ENCODE assay signal across 1 cellular context in the genomic region with DNA sequence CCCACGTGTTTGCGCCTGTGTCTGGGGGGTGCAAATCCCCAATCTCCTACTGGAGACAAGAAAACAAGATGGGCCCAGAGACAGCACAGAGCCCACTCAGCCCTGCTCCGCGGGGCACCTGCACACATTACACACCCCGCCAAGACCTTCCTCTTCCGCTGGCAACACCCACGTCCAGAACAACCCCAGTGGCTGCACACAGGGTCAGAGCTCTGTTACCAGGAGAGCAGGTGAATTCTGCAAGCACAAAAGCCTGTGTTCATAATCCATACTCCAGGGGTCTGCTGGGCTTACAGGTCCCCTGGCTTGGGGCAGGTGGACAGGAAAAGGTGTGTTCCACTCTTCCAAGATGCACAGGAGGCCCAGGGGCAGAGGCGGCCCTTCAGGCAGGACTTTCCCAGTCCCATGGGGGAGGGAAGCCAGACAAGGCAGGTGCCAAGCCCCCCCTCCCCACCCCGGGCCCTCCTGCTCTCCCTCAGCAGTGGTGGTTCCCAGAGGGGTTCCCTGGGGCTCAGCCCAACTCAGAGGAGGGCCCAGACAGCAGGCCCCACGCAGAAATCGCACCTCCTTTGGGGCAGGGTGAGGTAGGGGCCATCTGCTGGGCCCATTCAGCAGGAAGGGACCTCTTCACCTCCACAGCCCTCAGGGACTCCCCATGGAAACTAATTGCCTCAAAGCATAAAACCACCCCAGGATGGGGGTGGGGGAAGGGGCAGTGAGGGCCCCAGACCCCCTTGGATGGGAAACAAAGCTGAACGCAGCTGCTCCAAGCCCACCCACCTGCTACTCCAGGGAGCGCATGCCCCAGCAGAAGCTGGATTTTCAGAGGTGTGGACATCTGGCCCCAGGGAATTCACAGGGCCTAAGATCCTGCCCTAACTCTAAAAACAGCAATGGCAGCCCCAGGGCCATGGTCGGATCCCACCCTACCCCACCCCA.
TF ChIP-seq lines count a peak whose summit lies in the region.

No MANE protein-coding gene starts in this region.

TF ChIP-seq in IMR-90, 13 proteins besides CTCF, POLR2A, EP300 and RAD21:
- no peak for TF ChIP-seq RFX5 (IDR thresholded peaks at IDR 0.05; ENCODE audit: low read depth, low read length)
- TF ChIP-seq FOS (IDR thresholded peaks at IDR 0.05; ENCODE audit: low read depth, low read length), result no peak
- TF ChIP-seq NFE2L2 (IDR thresholded peaks at IDR 0.05; ENCODE audit: low read depth, low read length), result no peak
- TF ChIP-seq RCOR1 (IDR thresholded peaks at IDR 0.05; ENCODE audit: insufficient replicate concordance, low read length), result no peak
- no peak for TF ChIP-seq BHLHE40 (IDR thresholded peaks at IDR 0.05; ENCODE audit: low read depth, low read length)
- TF ChIP-seq, protein P1, sequence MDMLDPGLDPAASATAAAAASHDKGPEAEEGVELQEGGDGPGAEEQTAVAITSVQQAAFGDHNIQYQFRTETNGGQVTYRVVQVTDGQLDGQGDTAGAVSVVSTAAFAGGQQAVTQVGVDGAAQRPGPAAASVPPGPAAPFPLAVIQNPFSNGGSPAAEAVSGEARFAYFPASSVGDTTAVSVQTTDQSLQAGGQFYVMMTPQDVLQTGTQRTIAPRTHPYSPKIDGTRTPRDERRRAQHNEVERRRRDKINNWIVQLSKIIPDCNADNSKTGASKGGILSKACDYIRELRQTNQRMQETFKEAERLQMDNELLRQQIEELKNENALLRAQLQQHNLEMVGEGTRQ (IDR thresholded peaks at IDR 0.05; ENCODE audit: low read depth, low read length), result no peak
- TF ChIP-seq MAZ (IDR thresholded peaks at IDR 0.05; ENCODE audit: borderline replicate concordance, low read depth, low read length), result no peak
- TF ChIP-seq, protein P2, sequence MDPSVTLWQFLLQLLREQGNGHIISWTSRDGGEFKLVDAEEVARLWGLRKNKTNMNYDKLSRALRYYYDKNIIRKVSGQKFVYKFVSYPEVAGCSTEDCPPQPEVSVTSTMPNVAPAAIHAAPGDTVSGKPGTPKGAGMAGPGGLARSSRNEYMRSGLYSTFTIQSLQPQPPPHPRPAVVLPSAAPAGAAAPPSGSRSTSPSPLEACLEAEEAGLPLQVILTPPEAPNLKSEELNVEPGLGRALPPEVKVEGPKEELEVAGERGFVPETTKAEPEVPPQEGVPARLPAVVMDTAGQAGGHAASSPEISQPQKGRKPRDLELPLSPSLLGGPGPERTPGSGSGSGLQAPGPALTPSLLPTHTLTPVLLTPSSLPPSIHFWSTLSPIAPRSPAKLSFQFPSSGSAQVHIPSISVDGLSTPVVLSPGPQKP (IDR thresholded peaks at IDR 0.05; ENCODE audit: borderline replicate concordance, low read depth, low read length), result no peak
- TF ChIP-seq CEBPB (IDR thresholded peaks at IDR 0.05; ENCODE audit: low read depth, low read length), result no peak
- no peak for TF ChIP-seq MAFK (IDR thresholded peaks at IDR 0.05; ENCODE audit: low read depth, low read length)
- no peak for TF ChIP-seq SMC3 (IDR thresholded peaks at IDR 0.05; ENCODE audit: low read depth, low read length)
- TF ChIP-seq CHD1 (IDR thresholded peaks at IDR 0.05; ENCODE audit: low read depth, low read length), result no peak
- TF ChIP-seq MXI1 (IDR thresholded peaks at IDR 0.05; ENCODE audit: borderline replicate concordance, low read depth, low read length), result no peak
